ENCODE assay signal across 8 cellular contexts in the genomic region with DNA sequence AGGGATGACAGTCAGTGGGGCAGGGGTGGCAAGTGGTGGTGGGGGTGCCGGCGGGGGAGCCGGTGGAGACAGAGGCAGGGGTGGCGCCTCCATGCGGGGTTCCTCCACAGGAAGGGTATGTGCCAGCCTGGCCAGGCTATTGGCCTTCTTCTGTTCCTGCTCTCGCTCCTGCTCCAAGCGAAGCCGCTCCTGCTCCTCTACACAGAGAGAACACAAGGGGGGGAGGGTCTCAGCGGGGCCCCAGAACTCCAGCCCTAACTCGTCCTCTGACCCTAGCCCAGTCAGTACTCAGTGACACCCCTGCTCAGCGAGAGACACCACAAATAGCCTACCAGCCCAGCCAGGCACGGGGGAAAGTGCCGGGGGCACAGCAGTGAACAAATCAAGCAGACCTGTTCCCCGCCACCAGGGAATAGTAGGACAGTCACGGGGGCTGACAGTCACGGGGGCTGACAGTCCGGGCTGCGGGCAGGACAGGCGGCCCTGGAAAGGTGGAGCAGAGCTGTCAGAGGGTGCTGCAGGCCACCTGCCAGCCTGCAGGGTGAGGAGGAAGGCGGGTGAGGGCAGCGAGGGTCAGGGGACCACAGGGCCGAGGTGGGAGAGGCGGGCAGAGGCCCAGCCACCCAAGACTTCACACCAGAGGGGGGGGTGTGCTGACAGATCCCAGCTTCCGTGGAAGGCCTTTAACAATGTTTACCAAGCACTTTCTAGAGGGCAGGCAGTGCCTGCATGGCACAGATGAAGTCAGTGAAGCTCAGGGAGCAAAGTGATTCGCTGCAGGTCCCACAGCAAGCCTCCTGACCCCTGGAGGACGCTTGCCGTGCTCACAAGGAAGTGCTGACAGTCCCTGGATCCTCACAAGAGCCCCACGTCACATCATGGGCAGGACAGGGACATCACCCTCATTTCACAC. TPM values are rescaled to one million over a fixed set of nuclear protein-coding genes. Genes with fewer than 3 reads are reported as not detected.
A peak's percentile ranks its signal among the peaks of the same experiment; 100 is the strongest.
DNase-seq lines count a peak whose midpoint lies in the region; ATAC-seq, FAIRE-seq and TF ChIP-seq lines count a peak whose summit lies in the region.

No MANE protein-coding gene starts in this region.

- H3F3A ChIP-seq in OCI-LY1 (ENCODE audit: insufficient read depth, low read length) = no peaks in the 10 kb centered on the region

- no peak overlapping the region for H4K5ac ChIP-seq in H1 (ENCODE audit: insufficient read length, low read depth, low read length)

- H2BK5ac ChIP-seq in H1 (ENCODE audit: low read depth, low read length) = peak overlapping the region; percentile 12

- H3K4me3 ChIP-seq in OCI-LY1 (ENCODE audit: low read depth, low read length, poor library complexity, severe bottlenecking) (peak overlapping the region; percentile 50), H1 (ENCODE audit: extremely low read depth in 1 of 4, insufficient read depth in 2 of 4, low read depth in 3 of 4, low read length in 4 of 4) (peak overlapping the region in 3 of 4 experiments; percentile 43 to 96 (median 48); a peak in 2 of 8 replicates)

- H3K36me3 ChIP-seq in OCI-LY1 (ENCODE audit: insufficient read depth, low read length) (no peaks in the 10 kb centered on the region; the same call in 1 of the 2 replicates), H1 (ENCODE audit: control insufficient read depth in 2 of 4, insufficient read depth in 4 of 4, low read length in 3 of 4) (no peaks in the 10 kb centered on the region)

- FAIRE-seq in H1 (lab: Jason Lieb, UNC) = no peak

- H3K27me3 ChIP-seq in OCI-LY1 (ENCODE audit: insufficient read depth, low read length) (no peaks in the 10 kb centered on the region), H1 (replicated peaks in 1 of 4; ENCODE audit: control insufficient read depth in 3 of 4, extremely low read depth in 1 of 4, insufficient read depth in 3 of 4, low read length in 3 of 4) (no peaks in the 10 kb centered on the region)

- intact Hi-C loops in Calu3 (cut with micrococcal nuclease; ENCODE audit: unreplicated experiment) = loop anchor here (2.0 kb wide), 1 partner anchor 21 kb away; no protein-coding TSS in a partner anchor

- H4K91ac ChIP-seq in H1 (replicated peaks; ENCODE audit: insufficient read length, low read length) = peak overlapping the region; percentile 66

- no peaks in the 10 kb centered on the region for H3K9me3 Mint-ChIP-seq in Calu3 (ENCODE audit: low read depth, unreplicated experiment)
- H3K9me3 Mint-ChIP-seq in natural killer cell treated with Interleukin-12 subunit alpha and Interleukin-12 subunit beta and Interleukin-15 and Interleukin-18, amount 100 ng/mL, for 72 hours = no peaks in the 10 kb centered on the region

- TF ChIP-seq EP300 in H1 (IDR thresholded peaks at IDR 0.05; ENCODE audit: borderline replicate concordance in 1 of 2, low read depth in 2 of 2, low read length in 2 of 2) = no peak

- no peak overlapping the region for H2AFZ ChIP-seq in OCI-LY1 (ENCODE audit: low read length)
- no peak overlapping the region for H2AFZ ChIP-seq in H1 (ENCODE audit: low read length)

- POLR2A ChIA-PET in H1 (lab: Charles Lee; ENCODE audit: partially characterized antibody) = interaction anchor here (0.9 to 1.3 kb wide), 3 partner anchors 15 to 57 kb away, joined by 3 to 4 read pairs (median 3); no protein-coding TSS in a partner anchor

- no peak for TF ChIP-seq POLR2A in H1 (IDR thresholded peaks at IDR 0.05; ENCODE audit: control extremely low read depth in 1 of 2, low read depth in 2 of 2, low read length in 2 of 2)

- WGBS in H1 (ENCODE audit: extremely low coverage in 1 of 2, insufficient coverage in 1 of 2, insufficient read length in 1 of 2, insufficient replicate concordance in 2 of 2, low coverage in 1 of 2, low lambda C conversion rate in 2 of 2, missing lambda C conversion rate in 1 of 2), 2 experiments = 76% methylated on average over 23 of the region's 28 CpGs; no CpG with 5 or more reads in 1 of the 2 experiments

- no peak for TF ChIP-seq RAD21 in H1 (IDR thresholded peaks at IDR 0.05 in 1 of 2, conservative IDR thresholded peaks at IDR 0.05 in 1 of 2; ENCODE audit: low read depth in 2 of 2, low read length in 2 of 2)

- H3K79me1 ChIP-seq in H1 (ENCODE audit: low read depth, low read length) = peaks cover 30% of the 10 kb centered on the region

- CTCF ChIA-PET in Calu3 (lab: Charles Lee) = no interaction called here
- CTCF ChIA-PET in H1 (lab: Charles Lee; ENCODE audit: partially characterized antibody) = interaction anchor here (1.3 to 1.8 kb wide), 3 partner anchors 13 to 21 kb away, joined by 3 to 9 read pairs (median 6); no protein-coding TSS in a partner anchor

- peaks cover 30% of the 10 kb centered on the region for H3K4me1 Mint-ChIP-seq in Calu3 (ENCODE audit: low read depth, unreplicated experiment)
- H3K4me1 Mint-ChIP-seq in natural killer cell treated with Interleukin-12 subunit alpha and Interleukin-12 subunit beta and Interleukin-15 and Interleukin-18, amount 100 ng/mL, for 72 hours (ENCODE audit: low read depth in 2 of 2) = peaks cover 24 to 43% of the 10 kb centered on the region in 2 donors

- peak overlapping the region; percentile 57 for H3K27ac Mint-ChIP-seq in Calu3 (ENCODE audit: unreplicated experiment)
- peak overlapping the region; percentile 25 to 71 for H3K27ac Mint-ChIP-seq in natural killer cell treated with Interleukin-12 subunit alpha and Interleukin-12 subunit beta and Interleukin-15 and Interleukin-18, amount 100 ng/mL, for 72 hours

- peak overlapping the region; percentile 57 for H3K4me2 ChIP-seq in OCI-LY1 (ENCODE audit: low read length)
- H3K4me2 ChIP-seq in H1 (ENCODE audit: insufficient read depth in 1 of 2, low read depth in 2 of 2, low read length in 2 of 2) = peak overlapping the region; percentile 75 to 94

- H2BK15ac ChIP-seq in H1 (ENCODE audit: low read length) = peak overlapping the region; percentile 53; the same call in 1 of the 2 replicates

- no peaks in the 10 kb centered on the region for H3K79me2 ChIP-seq in OCI-LY1 (ENCODE audit: insufficient read depth, low read length)
- H3K79me2 ChIP-seq in H1 (ENCODE audit: control insufficient read depth in 1 of 2, insufficient read depth in 2 of 2, low read length in 2 of 2) = peaks cover 0 to 54% of the 10 kb centered on the region in 2 experiments; a peak in 2 of 4 replicates

- no peak overlapping the region for H3K4ac ChIP-seq in H1 (replicated peaks; ENCODE audit: insufficient read length, low read depth, low read length)

- H3K14ac ChIP-seq in H1 (ENCODE audit: insufficient read length) = no peak overlapping the region

- H3K27me3 Mint-ChIP-seq in Calu3 (ENCODE audit: unreplicated experiment) = no peaks in the 10 kb centered on the region
- no peaks in the 10 kb centered on the region for H3K27me3 Mint-ChIP-seq in natural killer cell treated with Interleukin-12 subunit alpha and Interleukin-12 subunit beta and Interleukin-15 and Interleukin-18, amount 100 ng/mL, for 72 hours

- H2AK5ac ChIP-seq in H1 (ENCODE audit: low read depth, low read length) = no peak overlapping the region

- H3K9ac ChIP-seq in OCI-LY1 (ENCODE audit: low read length) (peak overlapping the region; percentile 54; the same call in 1 of the 2 replicates), H1 (replicated peaks in 1 of 4; ENCODE audit: extremely low read depth in 1 of 4, low read depth in 3 of 4, low read length in 3 of 4) (no peak overlapping the region)

- no peak overlapping the region for H2BK120ac ChIP-seq in H1 (replicated peaks; ENCODE audit: low read depth, low read length)

- H3K9me2 ChIP-seq in OCI-LY1 (ENCODE audit: low read depth, low read length) = no peaks in the 10 kb centered on the region

- H3K23me2 ChIP-seq in H1 (ENCODE audit: low read depth, low read length) = peaks cover 25% of the 10 kb centered on the region

- no peak overlapping the region; the same call in 1 of the 2 replicates for H3K18ac ChIP-seq in H1 (ENCODE audit: extremely low read depth, low read length)

- H3K36me3 Mint-ChIP-seq in Calu3 (ENCODE audit: insufficient read depth, unreplicated experiment) = peaks cover 86% of the 10 kb centered on the region
- no peaks in the 10 kb centered on the region for H3K36me3 Mint-ChIP-seq in natural killer cell treated with Interleukin-12 subunit alpha and Interleukin-12 subunit beta and Interleukin-15 and Interleukin-18, amount 100 ng/mL, for 72 hours

- H4K20me1 ChIP-seq in OCI-LY1 (ENCODE audit: insufficient read depth, low read length) = no peaks in the 10 kb centered on the region
- H4K20me1 ChIP-seq in H1 (replicated peaks in 1 of 2; ENCODE audit: control insufficient read depth in 1 of 2, insufficient read depth in 2 of 2, low read length in 2 of 2) = peaks cover 9 to 18% of the 10 kb centered on the region in 2 experiments

- H3K27ac ChIP-seq in OCI-LY1 (ENCODE audit: low read depth, low read length, poor library complexity, severe bottlenecking) (peak overlapping the region; percentile 72), H1 (ENCODE audit: low read depth, low read length) (no peak overlapping the region)

- BruUV-seq in Calu3 (replicated peaks; lab: Mats Ljungman, UMichigan) = TSS peak; percentile 1

- H2BK20ac ChIP-seq in H1 (ENCODE audit: low read length) = 0 out of 2 replicates have a peak overlapping the region, but pooled peaks have one; percentile 55

- no peak for ATAC-seq in natural killer cell treated with Interleukin-12 subunit alpha and Interleukin-12 subunit beta and Interleukin-15 and Interleukin-18, amount 100 ng/mL, for 72 hours
- no peak for ATAC-seq in HG02885 (IDR thresholded peaks at IDR 0.05; ENCODE audit: poor library complexity, unreplicated experiment)

- H4K8ac ChIP-seq in H1 (ENCODE audit: extremely low read depth, insufficient read depth, low read length) = peak overlapping the region; percentile 60

- no peak overlapping the region for H3K23ac ChIP-seq in H1 (ENCODE audit: insufficient read length)

- no peak for TF ChIP-seq CTCF in Calu3 (IDR thresholded peaks at IDR 0.05; ENCODE audit: unreplicated experiment)
- no peak; the same call in 1 of the 2 replicates for TF ChIP-seq CTCF in OCI-LY1 (IDR thresholded peaks at IDR 0.05; ENCODE audit: low read length)
- TF ChIP-seq CTCF in H1 (IDR thresholded peaks at IDR 0.05; ENCODE audit: control extremely low read depth in 1 of 3, insufficient read depth in 1 of 3, low read depth in 1 of 3, low read length in 3 of 3) = no peak

- peaks cover 61% of the 10 kb centered on the region for H3K4me1 ChIP-seq in OCI-LY1 (ENCODE audit: insufficient read depth, low read length, severe bottlenecking)
- H3K4me1 ChIP-seq in H1 (replicated peaks in 1 of 4; ENCODE audit: control insufficient read depth in 3 of 4, insufficient read depth in 4 of 4, low read length in 3 of 4) = peaks cover 15 to 46% (median 32%) of the 10 kb centered on the region in 4 experiments

- DNase-seq in Calu3 (peak; percentile 37), H1 (ENCODE audit: low read depth in 1 of 2, low spot score in 2 of 2) (no peak), AG20443 (ENCODE audit: low spot score) (no peak), NCI-H524 treated with DMSO at 0.1 percent for 48 hours (lab: John Stamatoyannopoulos, UW) (no peak)
- DNase-seq in natural killer cell treated with Interleukin-12 subunit alpha and Interleukin-12 subunit beta and Interleukin-15 and Interleukin-18, amount 100 ng/mL, for 72 hours (ENCODE audit: low spot score) = no peak
- DNase-seq in effector CD8-positive, alpha-beta T cell (lab: John Stamatoyannopoulos, UW) = no peak

- H3K56ac ChIP-seq in H1 (replicated peaks; ENCODE audit: insufficient read length, low read depth, low read length) = no peak overlapping the region

- H3K9me3 ChIP-seq in OCI-LY1 (ENCODE audit: low read length) (no peaks in the 10 kb centered on the region), H1 (ENCODE audit: insufficient read depth in 2 of 2, low read depth in 1 of 2, low read length in 1 of 2) (no peaks in the 10 kb centered on the region)

- H2BK12ac ChIP-seq in H1 (ENCODE audit: low read depth, low read length) = peak overlapping the region; percentile 87; the same call in 1 of the 2 replicates

- H3K4me3 Mint-ChIP-seq in Calu3 (ENCODE audit: low read depth, unreplicated experiment) = peak overlapping the region; percentile 94
- peak overlapping the region; percentile 64 for H3K4me3 Mint-ChIP-seq in natural killer cell treated with Interleukin-12 subunit alpha and Interleukin-12 subunit beta and Interleukin-15 and Interleukin-18, amount 100 ng/mL, for 72 hours

RNA-seq across cellular contexts. Expression of a gene that starts 5.3 kb away (rescaled TPM):
- 32.1 and 34.8 TPM in 2 replicates for total RNA-seq in Calu3 (2022)
- 16.3 and 17.3 TPM in 2 replicates for total RNA-seq in H1 (2021; fragmentation: NEBNext Ultra II Directional; extraction: Animal tissue kit (Norgen Biotek cat#: 25700))
- polyA plus RNA-seq in H1 (2011; rRNA removed) = 5.0 and 9.0 TPM in 2 replicates
- polyA plus RNA-seq in H1 (2011; cell fraction: cytosol; rRNA removed) = 6.1 TPM
- polyA plus RNA-seq in H1 (2011; cell fraction: nucleus; rRNA removed) = 12.8 TPM
- 10.9 to 15.7 TPM (median 13.9 TPM) in 4 replicates for polyA plus RNA-seq in H1 (2012, experiment 1 of 2)
- 7.1 TPM for polyA plus RNA-seq in H1 (2012, experiment 2 of 2)
- 12.5 TPM for polyA plus RNA-seq in H1 (2013, experiment 1 of 2)
- polyA plus RNA-seq in H1 (2013, experiment 2 of 2) = 10.8 TPM
- polyA minus RNA-seq in H1 (2011; rRNA and poly(A)+ RNA removed) = 3.2 and 4.2 TPM in 2 replicates
- 8.7 TPM for polyA minus RNA-seq in H1 (2011; cell fraction: cytosol; rRNA and poly(A)+ RNA removed)
- 6.2 TPM for polyA minus RNA-seq in H1 (2011; cell fraction: nucleus; rRNA and poly(A)+ RNA removed)
- total RNA-seq in natural killer cell treated with Interleukin-12 subunit alpha and Interleukin-12 subunit beta and Interleukin-15 and Interleukin-18, amount 100 ng/mL, for 72 hours = 10 to 100 TPM; 20.3 to 36.9 TPM

RNA-seq across cellular contexts. Expression of a gene that starts 58.2 kb away (rescaled TPM):
- 50.3 and 54.9 TPM in 2 replicates for total RNA-seq in Calu3 (2022)
- 38.7 and 44.5 TPM in 2 replicates for total RNA-seq in H1 (2021; fragmentation: NEBNext Ultra II Directional; extraction: Animal tissue kit (Norgen Biotek cat#: 25700))
- 77.7 and 93.1 TPM in 2 replicates for polyA plus RNA-seq in H1 (2011; rRNA removed)
- 74.8 TPM for polyA plus RNA-seq in H1 (2011; cell fraction: cytosol; rRNA removed)
- 421 TPM for polyA plus RNA-seq in H1 (2011; cell fraction: nucleus; rRNA removed)
- polyA plus RNA-seq in H1 (2012, experiment 1 of 2) = 50.0 to 79.8 TPM (median 73.4 TPM) in 4 replicates
- 44.8 TPM for polyA plus RNA-seq in H1 (2012, experiment 2 of 2)
- 23.4 TPM for polyA plus RNA-seq in H1 (2013, experiment 1 of 2)
- polyA plus RNA-seq in H1 (2013, experiment 2 of 2) = 21.0 TPM
- polyA minus RNA-seq in H1 (2011; rRNA and poly(A)+ RNA removed) = 33.4 and 41.5 TPM in 2 replicates
- polyA minus RNA-seq in H1 (2011; cell fraction: cytosol; rRNA and poly(A)+ RNA removed) = 26.7 TPM
- 56.2 TPM for polyA minus RNA-seq in H1 (2011; cell fraction: nucleus; rRNA and poly(A)+ RNA removed)
- total RNA-seq in natural killer cell treated with Interleukin-12 subunit alpha and Interleukin-12 subunit beta and Interleukin-15 and Interleukin-18, amount 100 ng/mL, for 72 hours = 10 to 100 TPM; 16.6 to 54.8 TPM

RNA-seq across cellular contexts. Expression of a gene that starts 59.3 kb away (rescaled TPM):
- total RNA-seq in Calu3 (2022) = 34.3 and 36.2 TPM in 2 replicates
- total RNA-seq in H1 (2021; fragmentation: NEBNext Ultra II Directional; extraction: Animal tissue kit (Norgen Biotek cat#: 25700)) = 69.7 and 77.0 TPM in 2 replicates
- 14.5 and 17.1 TPM in 2 replicates for polyA plus RNA-seq in H1 (2011; rRNA removed)
- 15.8 TPM for polyA plus RNA-seq in H1 (2011; cell fraction: cytosol; rRNA removed)
- polyA plus RNA-seq in H1 (2011; cell fraction: nucleus; rRNA removed) = 40.3 TPM
- 60.2 to 78.2 TPM (median 70.7 TPM) in 4 replicates for polyA plus RNA-seq in H1 (2012, experiment 1 of 2)
- 7.7 TPM for polyA plus RNA-seq in H1 (2012, experiment 2 of 2)
- 30.5 TPM for polyA plus RNA-seq in H1 (2013, experiment 1 of 2)
- polyA plus RNA-seq in H1 (2013, experiment 2 of 2) = 29.4 TPM
- 32.6 and 37.5 TPM in 2 replicates for polyA minus RNA-seq in H1 (2011; rRNA and poly(A)+ RNA removed)
- polyA minus RNA-seq in H1 (2011; cell fraction: cytosol; rRNA and poly(A)+ RNA removed) = 52.0 TPM
- 82.5 TPM for polyA minus RNA-seq in H1 (2011; cell fraction: nucleus; rRNA and poly(A)+ RNA removed)
- total RNA-seq in natural killer cell treated with Interleukin-12 subunit alpha and Interleukin-12 subunit beta and Interleukin-15 and Interleukin-18, amount 100 ng/mL, for 72 hours = 10 to 100 TPM; 47.5 to 95.6 TPM
